Comparison of ENCODE assay signal across 29 cellular contexts in the genomic region with DNA sequence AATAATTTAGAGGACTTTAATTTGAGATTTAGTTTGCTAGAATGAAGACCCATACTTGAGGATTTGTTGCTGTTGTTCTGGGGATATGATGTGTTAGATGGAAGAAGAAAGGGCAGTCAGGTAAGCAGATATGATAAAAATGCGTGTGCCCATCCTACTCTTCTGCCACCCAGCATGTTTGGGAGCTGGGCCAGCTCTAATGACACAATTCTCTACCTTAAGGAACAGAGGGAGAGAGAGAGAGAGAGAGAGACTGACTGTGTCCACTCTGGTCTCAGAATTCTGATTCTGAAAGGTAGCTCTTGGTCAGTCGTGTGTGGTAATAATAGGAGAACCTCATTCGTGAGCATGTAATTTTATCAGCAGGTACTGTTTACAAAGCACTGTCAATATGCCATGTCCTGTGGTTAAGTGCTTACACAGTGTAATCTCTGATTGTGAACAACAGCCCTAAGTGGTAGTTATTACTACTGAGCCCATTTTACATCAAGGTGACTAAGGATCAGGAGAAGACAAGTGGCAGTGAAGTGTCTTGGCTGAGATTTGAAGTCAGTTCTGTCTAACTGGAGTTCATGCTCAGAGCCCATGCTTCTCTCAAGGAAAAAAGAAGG.
DNase-seq lines count a peak whose midpoint lies in the region; ATAC-seq, FAIRE-seq and TF ChIP-seq lines count a peak whose summit lies in the region.
"Had no signal": no experiment of that assay in that cellular context is flagged by ENCODE, and none has a peak within 500 bp of the region (broad histone marks: within the 10 kb centered on the region; RNA-seq: fewer than 3 reads in every experiment).

No MANE protein-coding gene starts in this region.

- in situ Hi-C loops in HepG2 (cut with HindIII; ENCODE audit: extremely low pct_ligation_motif_present, low pct_unique_long_range_greater_than_20kb): no loop called here
- in situ Hi-C loops in G401 (cut with HindIII; ENCODE audit: low sequenced_read_pairs): no loop called here

- FAIRE-seq in HepG2 (lab: Jason Lieb, UNC): no peak
- FAIRE-seq: A204.1, colon, kidney, RCC 7860 had no signal

- no peak overlapping the region for H2AFZ ChIP-seq in HepG2 (ENCODE audit: low read length)

- 0 out of 2 replicates have a peak overlapping the region, but pooled peaks have one; percentile 7 for H3K4me2 ChIP-seq in HepG2 (ENCODE audit: low read depth, low read length)
- H3K4me2 ChIP-seq: KMS-11 had no signal

- no peak overlapping the region for H3K9ac ChIP-seq in HepG2 (ENCODE audit: insufficient read depth, low read depth, low read length)
- H3K9ac ChIP-seq: KMS-11 had no signal

- no peak overlapping the region for H3K4me3 ChIP-seq in HepG2 (replicated peaks in 1 of 3; ENCODE audit: insufficient read depth in 1 of 3, low read depth in 2 of 3, low read length in 3 of 3)
- H3K4me3 ChIP-seq in esophagus squamous epithelium: no peak overlapping the region
- H3K4me3 ChIP-seq: gastroesophageal sphincter, SJSA1, spleen, tibial nerve had no signal

- no peak for ATAC-seq in HepG2
- ATAC-seq: gastroesophageal sphincter had no signal

- TF ChIP-seq POLR2A in HepG2 (IDR thresholded peaks at IDR 0.05; ENCODE audit: insufficient read depth in 1 of 2, low read depth in 2 of 2, low read length in 2 of 2) (no peak), esophagus squamous epithelium (IDR thresholded peaks at IDR 0.05) (no peak)

- POLR2A ChIA-PET in HepG2 (lab: Yijun Ruan, JAX): no interaction called here

- intact Hi-C loops in HepG2 (cut with micrococcal nuclease; ENCODE audit: unreplicated experiment) (no loop called here), esophagus squamous epithelium (cut with DNase I) (no loop called here)

- CTCF ChIA-PET in HepG2 (lab: Yijun Ruan, JAX; ENCODE audit: low intra/inter-chr PET ratio, low total read pairs): no interaction called here

- TF ChIP-seq RAD21 in HepG2 (CRISPR knock-in tag; IDR thresholded peaks at IDR 0.05): no peak

- H3K36me3 ChIP-seq in HepG2 (replicated peaks in 1 of 2; ENCODE audit: control insufficient read depth in 1 of 2, insufficient read depth in 2 of 2, low read length in 2 of 2): no peaks in the 10 kb centered on the region
- H3K36me3 ChIP-seq in esophagus squamous epithelium: no peaks in the 10 kb centered on the region
- H3K36me3 ChIP-seq: brain microvascular endothelial cell, gastroesophageal sphincter, SJSA1, spleen, tibial nerve had no signal

- TF ChIP-seq CTCF in HepG2 (CRISPR knock-in tag; IDR thresholded peaks at IDR 0.05): no peak
- TF ChIP-seq CTCF in esophagus squamous epithelium (IDR thresholded peaks at IDR 0.05): no peak

- peaks cover 1 to 19% of the 10 kb centered on the region in 2 experiments; a peak in 2 of 5 replicates for H3K27me3 ChIP-seq in HepG2 (ENCODE audit: control insufficient read depth in 1 of 2, insufficient read depth in 2 of 2, low read length in 2 of 2)
- H3K27me3 ChIP-seq in esophagus squamous epithelium: no peaks in the 10 kb centered on the region
- H3K27me3 ChIP-seq: brain microvascular endothelial cell, gastroesophageal sphincter, SJSA1, spleen, tibial nerve had no signal

- H3K9me3 ChIP-seq in HepG2 (ENCODE audit: low read length): peaks cover 6% of the 10 kb centered on the region; the same call in 1 of the 2 replicates
- H3K9me3 ChIP-seq in esophagus squamous epithelium: no peaks in the 10 kb centered on the region
- H3K9me3 ChIP-seq: gastroesophageal sphincter, spleen had no signal

- H3K79me2 ChIP-seq in HepG2 (ENCODE audit: insufficient read depth, low read length): no peaks in the 10 kb centered on the region

- H3K27ac ChIP-seq in HepG2 (ENCODE audit: extremely low read length, insufficient read depth, low read length) (no peak overlapping the region), esophagus squamous epithelium (no peak overlapping the region)
- H3K27ac ChIP-seq: brain microvascular endothelial cell, gastroesophageal sphincter, KMS-11, SJSA1, spleen, tibial nerve had no signal

- TF ChIP-seq EP300 in HepG2 (IDR thresholded peaks at IDR 0.05; ENCODE audit: low read depth in 2 of 2, low read length in 2 of 2) (no peak), HepG2 (CRISPR knock-in tag; IDR thresholded peaks at IDR 0.05; ENCODE audit: borderline replicate concordance) (no peak)

- WGBS in HepG2 (ENCODE audit: low lambda C conversion rate): 10% methylated on average over 3 of the region's 3 CpGs
- WGBS in esophagus squamous epithelium, 2 donors: 72 to 89% methylated on average over 3 of the region's 3 CpGs

- H4K20me1 ChIP-seq in HepG2 (ENCODE audit: insufficient read depth, low read length): no peaks in the 10 kb centered on the region

- DNase-seq in DMS153 (lab: John Stamatoyannopoulos, UW): peak; percentile 57
- DNase-seq in NCI-H1092 treated with DMSO at 0.1 percent for 48 hours (lab: John Stamatoyannopoulos, UW): peak; percentile 70
- DNase-seq in NCI-H2227 (lab: John Stamatoyannopoulos, UW; ENCODE audit: unreplicated experiment): peak; percentile 74
- peak; percentile 39 for DNase-seq in HepG2 (ENCODE audit: low spot score)
- DNase-seq in G401 (ENCODE audit: low spot score): no peak
- no peak for DNase-seq in NAMALWA (ENCODE audit: low spot score)
- no peak for DNase-seq in amniotic stem cell (lab: John Stamatoyannopoulos, UW)
- no peak for DNase-seq in esophagus squamous epithelium (lab: John Stamatoyannopoulos, UW)
- DNase-seq: activated CD4-positive, alpha-beta T cell treated with anti-CD3 and anti-CD28 coated beads for 1 hour; activated gamma-delta T cell treated with Interleukin-2 at 50 U/mL for 16 hours; activated T-cell treated with anti-CD3 and anti-CD28 coated beads, Interleukin-2, amount 50 U/mL, for 1 hour; brain microvascular endothelial cell; EL; H9; kidney; mesendoderm; naive B cell; NCI-H226; spleen; stimulated activated CD4-positive, alpha-beta T cell treated with anti-CD3 and anti-CD28 coated beads, Interleukin-4, amount 100 ng/mL, for 1 hour; stimulated activated naive CD4-positive, alpha-beta T cell treated with Interleukin-2 at 50 U/mL for 16 hours; T-helper 1 cell had no signal

- H3K4me1 ChIP-seq in HepG2 (ENCODE audit: insufficient read depth, low read length) (peaks cover 10% of the 10 kb centered on the region), esophagus squamous epithelium (no peaks in the 10 kb centered on the region)
- H3K4me1 ChIP-seq: gastroesophageal sphincter, SJSA1, spleen, tibial nerve had no signal

- BruUV-seq in HepG2 (replicated peaks; lab: Mats Ljungman, UMichigan): no TSS peak

TF ChIP-seq in HepG2, 621 proteins besides CTCF, POLR2A, EP300 and RAD21 (continues in another document):
- TF ChIP-seq HHEX (CRISPR knock-in tag; IDR thresholded peaks at IDR 0.05) (peak; percentile 65), ZNF672 (CRISPR knock-in tag; IDR thresholded peaks at IDR 0.05) (no peak), SAFB2 (CRISPR knock-in tag; IDR thresholded peaks at IDR 0.05; ENCODE audit: borderline replicate concordance, low read depth) (no peak), ZNF629 (CRISPR knock-in tag; conservative IDR thresholded peaks at IDR 0.05) (0 out of 2 replicates have a peak, but pooled peaks have one; percentile 30), BCL6 (CRISPR knock-in tag; IDR thresholded peaks at IDR 0.05) (0 out of 2 replicates have a peak, but pooled peaks have one; percentile 10), FOXA1 (IDR thresholded peaks at IDR 0.05) (no peak), FOXA1 (CRISPR knock-in tag; IDR thresholded peaks at IDR 0.05) (peak; percentile 87), ZSCAN21 (CRISPR knock-in tag; IDR thresholded peaks at IDR 0.05; ENCODE audit: borderline replicate concordance) (no peak), ZNF431 (CRISPR knock-in tag; IDR thresholded peaks at IDR 0.05; ENCODE audit: borderline replicate concordance, low read depth) (no peak)
- TF ChIP-seq, protein P1, sequence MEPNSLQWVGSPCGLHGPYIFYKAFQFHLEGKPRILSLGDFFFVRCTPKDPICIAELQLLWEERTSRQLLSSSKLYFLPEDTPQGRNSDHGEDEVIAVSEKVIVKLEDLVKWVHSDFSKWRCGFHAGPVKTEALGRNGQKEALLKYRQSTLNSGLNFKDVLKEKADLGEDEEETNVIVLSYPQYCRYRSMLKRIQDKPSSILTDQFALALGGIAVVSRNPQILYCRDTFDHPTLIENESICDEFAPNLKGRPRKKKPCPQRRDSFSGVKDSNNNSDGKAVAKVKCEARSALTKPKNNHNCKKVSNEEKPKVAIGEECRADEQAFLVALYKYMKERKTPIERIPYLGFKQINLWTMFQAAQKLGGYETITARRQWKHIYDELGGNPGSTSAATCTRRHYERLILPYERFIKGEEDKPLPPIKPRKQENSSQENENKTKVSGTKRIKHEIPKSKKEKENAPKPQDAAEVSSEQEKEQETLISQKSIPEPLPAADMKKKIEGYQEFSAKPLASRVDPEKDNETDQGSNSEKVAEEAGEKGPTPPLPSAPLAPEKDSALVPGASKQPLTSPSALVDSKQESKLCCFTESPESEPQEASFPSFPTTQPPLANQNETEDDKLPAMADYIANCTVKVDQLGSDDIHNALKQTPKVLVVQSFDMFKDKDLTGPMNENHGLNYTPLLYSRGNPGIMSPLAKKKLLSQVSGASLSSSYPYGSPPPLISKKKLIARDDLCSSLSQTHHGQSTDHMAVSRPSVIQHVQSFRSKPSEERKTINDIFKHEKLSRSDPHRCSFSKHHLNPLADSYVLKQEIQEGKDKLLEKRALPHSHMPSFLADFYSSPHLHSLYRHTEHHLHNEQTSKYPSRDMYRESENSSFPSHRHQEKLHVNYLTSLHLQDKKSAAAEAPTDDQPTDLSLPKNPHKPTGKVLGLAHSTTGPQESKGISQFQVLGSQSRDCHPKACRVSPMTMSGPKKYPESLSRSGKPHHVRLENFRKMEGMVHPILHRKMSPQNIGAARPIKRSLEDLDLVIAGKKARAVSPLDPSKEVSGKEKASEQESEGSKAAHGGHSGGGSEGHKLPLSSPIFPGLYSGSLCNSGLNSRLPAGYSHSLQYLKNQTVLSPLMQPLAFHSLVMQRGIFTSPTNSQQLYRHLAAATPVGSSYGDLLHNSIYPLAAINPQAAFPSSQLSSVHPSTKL (CRISPR knock-in tag; IDR thresholded peaks at IDR 0.05): peak; percentile 22; the same call in 1 of the 2 replicates
- TF ChIP-seq, protein P2, sequence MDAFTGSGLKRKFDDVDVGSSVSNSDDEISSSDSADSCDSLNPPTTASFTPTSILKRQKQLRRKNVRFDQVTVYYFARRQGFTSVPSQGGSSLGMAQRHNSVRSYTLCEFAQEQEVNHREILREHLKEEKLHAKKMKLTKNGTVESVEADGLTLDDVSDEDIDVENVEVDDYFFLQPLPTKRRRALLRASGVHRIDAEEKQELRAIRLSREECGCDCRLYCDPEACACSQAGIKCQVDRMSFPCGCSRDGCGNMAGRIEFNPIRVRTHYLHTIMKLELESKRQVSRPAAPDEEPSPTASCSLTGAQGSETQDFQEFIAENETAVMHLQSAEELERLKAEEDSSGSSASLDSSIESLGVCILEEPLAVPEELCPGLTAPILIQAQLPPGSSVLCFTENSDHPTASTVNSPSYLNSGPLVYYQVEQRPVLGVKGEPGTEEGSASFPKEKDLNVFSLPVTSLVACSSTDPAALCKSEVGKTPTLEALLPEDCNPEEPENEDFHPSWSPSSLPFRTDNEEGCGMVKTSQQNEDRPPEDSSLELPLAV (CRISPR knock-in tag; conservative IDR thresholded peaks at IDR 0.05; ENCODE audit: low read depth): no peak

Comparison
In these comparisons a context has a peak if more than half of its experiments do, and no peak if none do; other contexts are left out.
1. DNase-seq: peak in DMS153 (single experiment), NCI-H1092 treated with DMSO at 0.1 percent for 48 hours (single experiment), NCI-H2227 (single experiment) and HepG2 (single experiment); none in G401 (single experiment), NAMALWA (single experiment), amniotic stem cell (single experiment) and esophagus squamous epithelium (single experiment).